ENCODE assay signal across 1 cellular context in genomic region chr15:76732321-76732720, GRCh38.
TF ChIP-seq lines count a peak whose summit lies in the region.

No MANE protein-coding gene starts in this region.

TF ChIP-seq in HepG2, 621 proteins besides CTCF, POLR2A, EP300 and RAD21:
- TF ChIP-seq ZBTB33 (CRISPR knock-in tag; IDR thresholded peaks at IDR 0.05): peak; percentile 81
- peak; percentile 20; the same call in 1 of the 2 replicates for TF ChIP-seq STAG1 (CRISPR knock-in tag; IDR thresholded peaks at IDR 0.05)
